Comparison of ENCODE assay signal across 13 cellular contexts in the genomic region with DNA sequence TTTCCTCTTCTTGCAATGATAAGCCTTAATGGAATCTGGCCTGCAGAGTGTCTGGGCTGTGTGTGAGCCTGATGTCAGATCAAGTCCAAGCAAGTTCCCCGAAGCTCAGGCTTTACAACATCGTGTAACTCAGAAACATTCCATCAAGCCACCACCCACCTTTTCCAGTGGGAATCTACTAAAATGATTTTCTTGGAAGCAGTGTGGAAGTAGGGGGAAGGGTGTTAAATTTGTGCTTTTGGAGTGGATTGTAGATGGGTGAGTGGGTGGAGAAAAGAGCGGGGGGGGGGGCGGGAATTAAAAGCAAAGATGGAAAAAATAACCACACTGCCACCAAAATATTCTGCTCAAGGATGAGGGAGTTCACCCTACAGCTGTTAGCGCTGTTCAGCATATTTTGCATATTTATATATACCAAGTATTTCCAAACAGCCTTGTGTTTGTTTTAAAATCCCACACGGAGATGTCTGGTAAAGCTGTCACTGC. TPM values are rescaled to one million over a fixed set of nuclear protein-coding genes. Genes with fewer than 3 reads are reported as not detected.
DNase-seq lines count a peak whose midpoint lies in the region; ATAC-seq, FAIRE-seq and TF ChIP-seq lines count a peak whose summit lies in the region.
"Had no signal": no experiment of that assay in that cellular context is flagged by ENCODE, and none has a peak within 500 bp of the region (broad histone marks: within the 10 kb centered on the region; RNA-seq: fewer than 3 reads in every experiment).

No MANE protein-coding gene starts in this region.

- WGBS in aorta, 2 donors, result 8 to 9% methylated on average over 6 of the region's 6 CpGs

- no peak for FAIRE-seq in H54 (lab: Jason Lieb, UNC)

- DNase-seq in Right ventricle myocardium inferior (ENCODE audit: missing footprints) (no peak), cardiac septum (ENCODE audit: low spot score) (no peak), fibroblast of the conjunctiva (ENCODE audit: low read depth) (peak; percentile 71), aorta (peak in 1 of 2 donors; percentile 64), left colon (no peak), H54 (ENCODE audit: insufficient read length, low spot score) (no peak), NCI-H2196 treated with DMSO at 0.1 percent for 48 hours (lab: John Stamatoyannopoulos, UW; ENCODE audit: unreplicated experiment) (no peak)
- DNase-seq: DND-41, occipital lobe had no signal

- H3K4me1 ChIP-seq in muscle layer of duodenum (ENCODE audit: control insufficient read depth in 1 of 2, insufficient read depth in 2 of 2, low read length in 2 of 2) (peaks cover 5 to 7% of the 10 kb centered on the region in 2 donors), aorta (ENCODE audit: control insufficient read depth in 1 of 2, insufficient read depth in 2 of 2, low read length in 2 of 2) (peaks cover 0 to 5% of the 10 kb centered on the region in 2 donors)

- H3K27me3 ChIP-seq in muscle layer of duodenum (ENCODE audit: low read depth, low read length), result no peaks in the 10 kb centered on the region
- H3K27me3 ChIP-seq in aorta (ENCODE audit: control insufficient read depth in 1 of 2, insufficient read depth in 2 of 2, low read length in 1 of 2), result no peaks in the 10 kb centered on the region

- intact Hi-C loops in Right ventricle myocardium inferior (cut with DNase I) (no loop called here), cardiac septum (cut with DNase I) (no loop called here), aorta (cut with DNase I) (loop anchor here (5.0 kb wide), 2 partner anchors 45 to 50 kb away; no protein-coding TSS in a partner anchor), left colon (cut with DNase I, micrococcal nuclease) (no loop called here)

- TF ChIP-seq POLR2A in H54 (IDR thresholded peaks at IDR 0.05; ENCODE audit: low read depth, low read length), result no peak

- H3K36me3 ChIP-seq in muscle layer of duodenum (ENCODE audit: control insufficient read depth in 1 of 2, insufficient read depth in 2 of 2, low read length in 2 of 2) (no peaks in the 10 kb centered on the region), aorta (ENCODE audit: control insufficient read depth in 1 of 2, insufficient read depth in 2 of 2, low read length in 1 of 2) (no peaks in the 10 kb centered on the region)

- no peak overlapping the region for H3K4me3 ChIP-seq in muscle layer of duodenum (ENCODE audit: low read depth in 1 of 2, low read length in 2 of 2)
- H3K4me3 ChIP-seq in aorta (ENCODE audit: low read length in 2 of 2), result no peak overlapping the region

- H3K27ac ChIP-seq in muscle layer of duodenum (ENCODE audit: low read length), result peak overlapping the region; percentile 45
- peak overlapping the region; percentile 57 to 83 for H3K27ac ChIP-seq in aorta (ENCODE audit: low read depth in 1 of 2, low read length in 2 of 2)
- H3K27ac ChIP-seq: 22Rv1 had no signal

- H3K9me3 ChIP-seq in muscle layer of duodenum (ENCODE audit: control insufficient read depth in 1 of 2, low read length in 2 of 2) (no peaks in the 10 kb centered on the region), aorta (ENCODE audit: control insufficient read depth, low read length) (no peaks in the 10 kb centered on the region)

- ATAC-seq in Right ventricle myocardium inferior, result peak; percentile 90
- peak; percentile 68 for ATAC-seq in aorta (ENCODE audit: low FRiP score)
- no peak for ATAC-seq in left colon
- ATAC-seq: WTC11 had no signal

RNA-seq across cellular contexts. Expression of a gene that starts 53.6 kb away (rescaled TPM):
- total RNA-seq in Right ventricle myocardium inferior, result 4.5 TPM
- 5.2 TPM for total RNA-seq in cardiac septum
- 100 to 1,000 TPM in 1 of 2 donors, 10 to 100 TPM in 1; 49.8 to 155 TPM for total RNA-seq in aorta
- polyA plus RNA-seq in aorta, result 10 to 100 TPM; 10.8 to 11.2 TPM
- 1 to 10 TPM; 1.2 to 5.1 TPM for total RNA-seq in left colon
- total RNA-seq: dermis microvascular lymphatic vessel endothelial cell had no signal

Comparison
In these comparisons a context has a peak if more than half of its experiments do, and no peak if none do; other contexts are left out.
1. intact Hi-C loops: an anchor here in aorta (5.0 kb wide); none called in Right ventricle myocardium inferior, cardiac septum and left colon.